ENCODE assay signal across 28 cellular contexts in the genomic region with DNA sequence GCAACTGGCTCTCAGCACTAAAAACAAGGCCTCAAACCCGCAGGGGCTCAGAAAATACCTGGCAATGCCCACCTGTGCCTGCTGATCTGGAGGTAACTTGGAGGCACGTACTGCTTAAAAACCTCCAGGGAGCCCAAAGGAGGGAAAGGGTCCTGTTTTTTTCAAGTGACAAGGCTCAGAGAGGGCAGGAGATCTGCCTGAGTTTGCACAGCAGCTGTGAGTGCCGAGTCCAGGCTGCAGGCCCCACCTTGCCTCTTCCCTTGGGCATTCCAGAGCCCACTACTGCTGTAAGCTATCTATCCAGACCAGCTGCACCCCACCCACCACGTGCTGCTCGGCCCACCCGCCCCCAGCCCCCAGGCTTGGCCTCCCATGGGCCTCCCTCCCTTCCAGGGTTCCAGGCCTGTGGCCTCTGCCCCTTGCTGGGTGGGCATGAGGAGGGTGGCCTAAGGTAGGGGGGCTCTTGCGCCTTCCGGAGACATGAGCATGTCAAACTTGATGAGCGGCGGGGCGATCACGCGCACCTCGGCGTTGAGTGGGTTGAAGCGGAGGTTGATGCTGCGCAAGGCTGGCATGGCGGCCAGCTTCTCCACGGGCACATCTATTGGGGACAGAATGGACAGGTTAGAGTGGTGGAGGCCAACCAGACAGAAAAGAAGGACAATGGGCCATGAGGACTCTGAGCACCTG. TPM values are rescaled to one million over a fixed set of nuclear protein-coding genes. Genes with fewer than 3 reads are reported as not detected.
"Had no signal": no experiment of that assay in that cellular context is flagged by ENCODE, and none has a peak within 500 bp of the region (broad histone marks: within the 10 kb centered on the region; RNA-seq: fewer than 3 reads in every experiment).

No MANE protein-coding gene starts in this region.

- H3K27me3 Mint-ChIP-seq: activated B cell treated with CpG ODN at 0.5 μM for 24 hours; activated CD4-positive, alpha-beta T cell treated with anti-CD3 and anti-CD28 coated beads, Interleukin-2, amount 10 ng/mL, durations not matched to agents 24 days and 14 days; activated CD8-positive, alpha-beta memory T cell treated with anti-CD3 and anti-CD28 coated beads, Interleukin-2, amount 10 ng/mL, durations not matched to agents 7 days and 5 days; activated naive CD4-positive, alpha-beta T cell treated with anti-CD3 and anti-CD28 coated beads, Interleukin-2, amount 50 U/mL, for 24 hours; activated T-cell treated with anti-CD3 and anti-CD28 coated beads, Interleukin-2, amount 50 U/mL, for 24 hours; T-cell had no signal

- ATAC-seq: activated CD8-positive, alpha-beta memory T cell treated with anti-CD3 and anti-CD28 coated beads, Interleukin-2, amount 10 ng/mL, durations not matched to agents 7 days and 5 days; T-cell had no signal

- H3K27ac Mint-ChIP-seq: activated B cell treated with CpG ODN at 0.5 μM for 24 hours; activated CD4-positive, alpha-beta T cell treated with anti-CD3 and anti-CD28 coated beads, Interleukin-2, amount 10 ng/mL, durations not matched to agents 24 days and 14 days; activated CD8-positive, alpha-beta memory T cell treated with anti-CD3 and anti-CD28 coated beads, Interleukin-2, amount 10 ng/mL, durations not matched to agents 7 days and 5 days; activated naive CD4-positive, alpha-beta T cell treated with anti-CD3 and anti-CD28 coated beads, Interleukin-2, amount 50 U/mL, for 24 hours; activated T-cell treated with anti-CD3 and anti-CD28 coated beads, Interleukin-2, amount 50 U/mL, for 24 hours; activated T-helper 1 cell treated with anti-CD3 and anti-CD28 coated beads, Interleukin-12 subunit alpha, Interleukin-12 subunit beta, Interleukin-2, Interleukin-4 antibody, amounts not matched to agents 30 ng/mL and 10 ng/mL and 1 ng/mL, durations not matched to agents 14 hours and 24 hours and 36 hours; T-cell had no signal

- DNase-seq: activated B cell treated with CpG ODN at 0.5 μM for 24 hours; activated CD4-positive, alpha-beta T cell treated with anti-CD3 and anti-CD28 coated beads for 1 hour; activated CD4-positive, alpha-beta T cell treated with anti-CD3 and anti-CD28 coated beads, Interleukin-2, amount 10 ng/mL, durations not matched to agents 24 days and 14 days; activated CD4-positive, alpha-beta T cell treated with anti-CD3 and anti-CD28 coated beads, Interleukin-2, amount 50 U/mL, for 48 hours; activated CD8-positive, alpha-beta memory T cell treated with anti-CD3 and anti-CD28 coated beads, Interleukin-2, amount 10 ng/mL, durations not matched to agents 7 days and 5 days; activated effector memory CD4-positive, alpha-beta T cell treated with Interleukin-2 at 50 U/mL for 16 hours; activated naive CD4-positive, alpha-beta T cell; activated T-cell treated with anti-CD3 and anti-CD28 coated beads, Interleukin-2, amount 50 U/mL, for 24 hours; KG1; NCI-H1048; NCI-H1930; NCI-H2171; NCI-H226; NCI-H526; NCI-H774; T-cell; T-helper 2 cell; T1000 had no signal

- H3K9me3 Mint-ChIP-seq: activated B cell treated with CpG ODN at 0.5 μM for 24 hours; activated CD4-positive, alpha-beta T cell treated with anti-CD3 and anti-CD28 coated beads, Interleukin-2, amount 10 ng/mL, durations not matched to agents 24 days and 14 days; activated naive CD4-positive, alpha-beta T cell treated with anti-CD3 and anti-CD28 coated beads, Interleukin-2, amount 50 U/mL, for 24 hours; activated T-cell treated with anti-CD3 and anti-CD28 coated beads, Interleukin-2, amount 50 U/mL, for 24 hours; activated T-helper 1 cell treated with anti-CD3 and anti-CD28 coated beads, Interleukin-12 subunit alpha, Interleukin-12 subunit beta, Interleukin-2, Interleukin-4 antibody, amounts not matched to agents 30 ng/mL and 10 ng/mL and 1 ng/mL, durations not matched to agents 14 hours and 24 hours and 36 hours; T-cell had no signal

- H3K27ac ChIP-seq: SK-N-MC had no signal

- H3K4me3 ChIP-seq: SK-N-MC had no signal

- H3K4me3 Mint-ChIP-seq: activated B cell treated with CpG ODN at 0.5 μM for 24 hours; activated CD4-positive, alpha-beta T cell treated with anti-CD3 and anti-CD28 coated beads, Interleukin-2, amount 10 ng/mL, durations not matched to agents 24 days and 14 days; activated CD8-positive, alpha-beta memory T cell treated with anti-CD3 and anti-CD28 coated beads, Interleukin-2, amount 10 ng/mL, durations not matched to agents 7 days and 5 days; activated naive CD4-positive, alpha-beta T cell treated with anti-CD3 and anti-CD28 coated beads, Interleukin-2, amount 50 U/mL, for 24 hours; activated T-cell treated with anti-CD3 and anti-CD28 coated beads, Interleukin-2, amount 50 U/mL, for 24 hours; activated T-helper 1 cell treated with anti-CD3 and anti-CD28 coated beads, Interleukin-12 subunit alpha, Interleukin-12 subunit beta, Interleukin-2, Interleukin-4 antibody, amounts not matched to agents 30 ng/mL and 10 ng/mL and 1 ng/mL, durations not matched to agents 14 hours and 24 hours and 36 hours; T-cell had no signal

- H3K36me3 Mint-ChIP-seq: activated CD8-positive, alpha-beta memory T cell treated with anti-CD3 and anti-CD28 coated beads, Interleukin-2, amount 10 ng/mL, durations not matched to agents 7 days and 5 days; activated naive CD4-positive, alpha-beta T cell treated with anti-CD3 and anti-CD28 coated beads, Interleukin-2, amount 50 U/mL, for 24 hours; T-cell had no signal

- H3K4me1 Mint-ChIP-seq: activated naive CD4-positive, alpha-beta T cell treated with anti-CD3 and anti-CD28 coated beads, Interleukin-2, amount 50 U/mL, for 24 hours had no signal

- FAIRE-seq: TTC549 had no signal

RNA-seq across cellular contexts. Expression of gene NPFFR1, which starts 17.2 kb away (rescaled TPM):
- total RNA-seq: activated B cell treated with CpG ODN at 0.5 μM for 24 hours; activated CD4-positive, alpha-beta T cell treated with anti-CD3 and anti-CD28 coated beads, Interleukin-2, amount 10 ng/mL, durations not matched to agents 24 days and 14 days; activated CD8-positive, alpha-beta memory T cell treated with anti-CD3 and anti-CD28 coated beads, Interleukin-2, amount 10 ng/mL, durations not matched to agents 7 days and 5 days; activated T-helper 1 cell treated with anti-CD3 and anti-CD28 coated beads, Interleukin-12 subunit alpha, Interleukin-12 subunit beta, Interleukin-2, Interleukin-4 antibody, amounts not matched to agents 30 ng/mL and 10 ng/mL and 1 ng/mL, durations not matched to agents 14 hours and 24 hours and 36 hours; bronchial epithelial cell; LHCN-M2; M059J; NCI-H460; OCI-LY7; RPMI7951; T-cell had no signal
